ENCODE assay signal across 9 cellular contexts in genomic region chr1:23421752-23422312, GRCh38. TPM values are rescaled to one million over a fixed set of nuclear protein-coding genes. Genes with fewer than 3 reads are reported as not detected.
A peak's percentile ranks its signal among the peaks of the same experiment; 100 is the strongest.
DNase-seq lines count a peak whose midpoint lies in the region; FAIRE-seq and TF ChIP-seq lines count a peak whose summit lies in the region.
"Had no signal": no experiment of that assay in that cellular context is flagged by ENCODE, and none has a peak within 500 bp of the region (broad histone marks: within the 10 kb centered on the region; RNA-seq: fewer than 3 reads in every experiment).

No MANE protein-coding gene starts in this region.

- peak; percentile 25 for DNase-seq in NCI-H2227 (lab: John Stamatoyannopoulos, UW; ENCODE audit: unreplicated experiment)
- DNase-seq in NCI-H2227 treated with DMSO at 0.1 percent for 48 hours (lab: John Stamatoyannopoulos, UW) = no peak
- DNase-seq in astrocyte of the spinal cord (ENCODE audit: low read depth, low spot score) = peak; percentile 32
- peak; percentile 79 for DNase-seq in iris pigment epithelial cell (ENCODE audit: low read depth)
- no peak for DNase-seq in suprapubic skin (ENCODE audit: low spot score in 2 of 2)
- no peak for DNase-seq in D721Med (ENCODE audit: insufficient read length, low spot score)
- no peak for DNase-seq in GM19238 (ENCODE audit: insufficient read length, low spot score)
- no peak for DNase-seq in NCI-H345 treated with DMSO at 0.1 percent for 48 hours (lab: John Stamatoyannopoulos, UW; ENCODE audit: unreplicated experiment)

- TF ChIP-seq CTCF in astrocyte of the spinal cord (IDR thresholded peaks at IDR 0.05; ENCODE audit: low read depth, low read length) (no peak), suprapubic skin (IDR thresholded peaks at IDR 0.05) (peak in 1 of 2 donors; percentile 21), D721Med (IDR thresholded peaks at IDR 0.05; ENCODE audit: insufficient read depth, missing control alignments) (no peak)

- peaks cover 3% of the 10 kb centered on the region for H3K36me3 ChIP-seq in suprapubic skin

- no peaks in the 10 kb centered on the region for H3K27me3 ChIP-seq in suprapubic skin

- TF ChIP-seq POLR2A in suprapubic skin (IDR thresholded peaks at IDR 0.05) = no peak

- WGBS in suprapubic skin = 23% methylated on average over 5 of the region's 8 CpGs

- no peak for TF ChIP-seq EP300 in suprapubic skin (IDR thresholded peaks at IDR 0.05)

- peak overlapping the region; percentile 85 for H3K27ac ChIP-seq in suprapubic skin
- H3K27ac ChIP-seq: A549 had no signal

- no peaks in the 10 kb centered on the region for H3K9me3 ChIP-seq in suprapubic skin
- H3K9me3 ChIP-seq: A549 had no signal

- FAIRE-seq in D721Med (lab: Jason Lieb, UNC) = no peak
- FAIRE-seq: A549 had no signal

- peaks cover 54% of the 10 kb centered on the region for H3K4me1 ChIP-seq in suprapubic skin
- H3K4me1 ChIP-seq: A549 had no signal

- H3K4me3 ChIP-seq in astrocyte of the spinal cord (ENCODE audit: low read depth, low read length) = no peak overlapping the region
- H3K4me3 ChIP-seq in suprapubic skin = peak overlapping the region; percentile 17
- H3K4me3 ChIP-seq: A549 had no signal

- in situ Hi-C loops in astrocyte of the spinal cord (cut with HindIII; ENCODE audit: low sequenced_read_pairs) = no loop called here

RNA-seq across cellular contexts. Expression of gene TCEA3, which starts 2.7 kb away (rescaled TPM):
- total RNA-seq in suprapubic skin = 10 to 100 TPM; 34.1 to 93.1 (median 43.2) TPM

RNA-seq across cellular contexts. Expression of gene ZNF436, which starts 52.2 kb away (rescaled TPM):
- 10 to 100 TPM; 21.1 to 38.2 (median 30.3) TPM for total RNA-seq in suprapubic skin

Comparison
In these comparisons a context has a peak if more than half of its experiments do, and no peak if none do; other contexts are left out.
1. DNase-seq: peak in NCI-H2227 (single experiment), astrocyte of the spinal cord (single experiment) and iris pigment epithelial cell (single experiment); none in NCI-H2227 treated with DMSO at 0.1 percent for 48 hours (single experiment), suprapubic skin (0 of 2), D721Med (single experiment), GM19238 (single experiment) and NCI-H345 treated with DMSO at 0.1 percent for 48 hours (single experiment).